ENCODE assay signal across 21 cellular contexts in genomic region chr6:90544741-90545140, GRCh38. TPM values are rescaled to one million over a fixed set of nuclear protein-coding genes. Genes with fewer than 3 reads are reported as not detected.
DNase-seq lines count a peak whose midpoint lies in the region; ATAC-seq and TF ChIP-seq lines count a peak whose summit lies in the region.
"Had no signal": no experiment of that assay in that cellular context is flagged by ENCODE, and none has a peak within 500 bp of the region (broad histone marks: within the 10 kb centered on the region; RNA-seq: fewer than 3 reads in every experiment).

No MANE protein-coding gene starts in this region.

- no peak overlapping the region for H3K14ac ChIP-seq in neuronal stem cell (ENCODE audit: low read length)

- no peak overlapping the region for H3K18ac ChIP-seq in neuronal stem cell (ENCODE audit: low read length)

- H3K9me3 ChIP-seq in neuronal stem cell (replicated peaks in 1 of 2; ENCODE audit: control insufficient read depth in 2 of 2, insufficient read depth in 1 of 2, low read depth in 1 of 2, low read length in 2 of 2) = no peaks in the 10 kb centered on the region
- H3K9me3 ChIP-seq: A549, BLaER1, Caco-2 had no signal

- peaks cover 6% of the 10 kb centered on the region for H3K4me1 Mint-ChIP-seq in central memory CD8-positive, alpha-beta T cell
- peaks cover 15 to 29% (median 20%) of the 10 kb centered on the region in 3 donors for H3K4me1 Mint-ChIP-seq in naive B cell

- H3K4me1 ChIP-seq in neuronal stem cell (ENCODE audit: control insufficient read depth in 2 of 2, insufficient read depth in 1 of 2, low read depth in 1 of 2, low read length in 2 of 2) = no peaks in the 10 kb centered on the region
- H3K4me1 ChIP-seq: A549, BLaER1, Caco-2 had no signal

- no peak overlapping the region for H3K23ac ChIP-seq in neuronal stem cell (ENCODE audit: low read depth, low read length, poor library complexity)

- peak overlapping the region; percentile 29 for H3K27ac Mint-ChIP-seq in central memory CD8-positive, alpha-beta T cell (ENCODE audit: low read depth)
- H3K27ac Mint-ChIP-seq in naive B cell = peak overlapping the region; percentile 3 to 91 (median 72)
- H3K27ac Mint-ChIP-seq: CD4-positive, CD25-positive, alpha-beta regulatory T cell; CD8-positive, alpha-beta T cell had no signal

- TF ChIP-seq CTCF in HL-60 (IDR thresholded peaks at IDR 0.05; ENCODE audit: insufficient read depth, low read length) = no peak

- DNase-seq in HL-60 (ENCODE audit: low read depth in 1 of 2, low spot score in 1 of 2) = no peak
- no peak for DNase-seq in central memory CD8-positive, alpha-beta T cell (ENCODE audit: low spot score in 2 of 2)
- peak; percentile 30 for DNase-seq in naive B cell
- no peak for DNase-seq in DMS79 (lab: John Stamatoyannopoulos, UW)
- DNase-seq in SHP77 treated with DMSO at 0.1 percent for 48 hours (lab: John Stamatoyannopoulos, UW) = no peak
- DNase-seq in neuronal stem cell (ENCODE audit: low spot score) = no peak
- DNase-seq: 8988T; ACHN; Caco-2; CD4-positive, CD25-positive, alpha-beta regulatory T cell; CD8-positive, alpha-beta T cell; DMS153; EL; GDM1; H7 had no signal

- H2BK15ac ChIP-seq in neuronal stem cell (ENCODE audit: low read length) = no peak overlapping the region

- peaks cover 48% of the 10 kb centered on the region for H3K36me3 Mint-ChIP-seq in central memory CD8-positive, alpha-beta T cell (ENCODE audit: insufficient read depth)
- peaks cover 16 to 26% of the 10 kb centered on the region in 2 donors for H3K36me3 Mint-ChIP-seq in naive B cell

- no peak for ATAC-seq in central memory CD8-positive, alpha-beta T cell (replicated peaks; ENCODE audit: extremely low read depth, poor library complexity, severe bottlenecking)
- peak; percentile 81 to 82 for ATAC-seq in naive B cell (ENCODE audit: low read depth in 2 of 2)
- no peak for ATAC-seq in HG03097 (IDR thresholded peaks at IDR 0.05; ENCODE audit: low FRiP score, unreplicated experiment)
- ATAC-seq: A549; CD8-positive, alpha-beta T cell; GM12878 had no signal

- H2BK12ac ChIP-seq in neuronal stem cell (ENCODE audit: low read length) = no peak overlapping the region

- no peak overlapping the region for H4K91ac ChIP-seq in neuronal stem cell (ENCODE audit: low read depth, low read length, poor library complexity)

- peaks cover 14 to 92% of the 10 kb centered on the region in 2 donors for H3K36me3 ChIP-seq in neuronal stem cell (replicated peaks in 1 of 2; ENCODE audit: control insufficient read depth in 2 of 2, insufficient read depth in 2 of 2, low read length in 2 of 2)

- H3K4me3 ChIP-seq in HL-60 (replicated peaks; ENCODE audit: insufficient read depth, low read length) (no peak overlapping the region), neuronal stem cell (ENCODE audit: low read length in 2 of 2) (no peak overlapping the region)
- H3K4me3 ChIP-seq: A549, BLaER1, GM12878, GM23248 had no signal

- H2AFZ ChIP-seq in neuronal stem cell (ENCODE audit: low read length) = no peak overlapping the region
- H2AFZ ChIP-seq: GM23248 had no signal

- no peak overlapping the region for H4K8ac ChIP-seq in neuronal stem cell (ENCODE audit: low read depth, low read length)

- H3K9me3 Mint-ChIP-seq in central memory CD8-positive, alpha-beta T cell = no peaks in the 10 kb centered on the region
- H3K9me3 Mint-ChIP-seq in naive B cell = no peaks in the 10 kb centered on the region
- H3K9me3 Mint-ChIP-seq: CD4-positive, CD25-positive, alpha-beta regulatory T cell; CD8-positive, alpha-beta T cell had no signal

- no peak overlapping the region for H2BK120ac ChIP-seq in neuronal stem cell (ENCODE audit: low read depth, low read length)

- H3K27me3 ChIP-seq in HL-60 (ENCODE audit: insufficient read depth, poor library complexity, severe bottlenecking) (no peaks in the 10 kb centered on the region), neuronal stem cell (ENCODE audit: control insufficient read depth in 3 of 3, insufficient read depth in 3 of 3, low read depth in 1 of 3, low read length in 3 of 3) (no peaks in the 10 kb centered on the region)
- H3K27me3 ChIP-seq: BLaER1 had no signal

- no peaks in the 10 kb centered on the region for H3K79me1 ChIP-seq in neuronal stem cell (ENCODE audit: low read depth, low read length)

- 100% methylated on average over 3 of the region's 4 CpGs; no CpG with 5 or more reads in 1 of the 2 donors for WGBS in neuronal stem cell (ENCODE audit: extremely low coverage in 2 of 2, insufficient read length in 2 of 2, insufficient replicate concordance in 1 of 2), 2 donors

- no peak overlapping the region for H2AK5ac ChIP-seq in neuronal stem cell (ENCODE audit: low read depth, low read length)

- H3K4ac ChIP-seq in neuronal stem cell (ENCODE audit: low read length) = no peak overlapping the region

- no peak overlapping the region for H3K9ac ChIP-seq in neuronal stem cell (ENCODE audit: low read depth, low read length, poor library complexity)
- H3K9ac ChIP-seq: BLaER1, GM23248 had no signal

- H3K4me3 Mint-ChIP-seq in central memory CD8-positive, alpha-beta T cell = no peak overlapping the region
- H3K4me3 Mint-ChIP-seq in naive B cell = peak overlapping the region; percentile 22 to 75 (median 62)
- H3K4me3 Mint-ChIP-seq: CD4-positive, CD25-positive, alpha-beta regulatory T cell; CD8-positive, alpha-beta T cell had no signal

- no peak overlapping the region for H2BK5ac ChIP-seq in neuronal stem cell (ENCODE audit: low read length)

- no peaks in the 10 kb centered on the region for H3K27me3 Mint-ChIP-seq in central memory CD8-positive, alpha-beta T cell
- H3K27me3 Mint-ChIP-seq in naive B cell = no peaks in the 10 kb centered on the region
- H3K27me3 Mint-ChIP-seq: CD4-positive, CD25-positive, alpha-beta regulatory T cell had no signal

- H3K27ac ChIP-seq in HL-60 (replicated peaks) (peak overlapping the region; percentile 12; the same call in 1 of the 2 replicates), neuronal stem cell (replicated peaks; ENCODE audit: low read length) (no peak overlapping the region)
- H3K27ac ChIP-seq: A549, BLaER1, C4-2B, GM23248 had no signal

- no peak overlapping the region for H3K4me2 ChIP-seq in neuronal stem cell (ENCODE audit: insufficient read depth, low read length, poor library complexity, severe bottlenecking)
- H3K4me2 ChIP-seq: A549, BLaER1 had no signal

RNA-seq across cellular contexts. Expression of gene MAP3K7, which starts 42.1 kb away (rescaled TPM):
- polyA plus RNA-seq in naive B cell (ENCODE audit: low read depth in 6 of 6) = 10 to 100 TPM; 20.3 to 25.2 (median 21.3) TPM
- 40.4 TPM for polyA plus RNA-seq in neuronal stem cell (2013, experiment 1 of 2)
- polyA plus RNA-seq in neuronal stem cell (2013, experiment 2 of 2) = 40.3 TPM

Comparison
In these comparisons a context has a peak if more than half of its experiments do, and no peak if none do; other contexts are left out.
1. ATAC-seq: peak in naive B cell (2 of 2); none in central memory CD8-positive, alpha-beta T cell (single experiment) and HG03097 (single experiment).